ENCODE assay signal across 1 cellular context in genomic region chr11:17579451-17579850, GRCh38.
TF ChIP-seq lines count a peak whose summit lies in the region.

No MANE protein-coding gene starts in this region.

TF ChIP-seq in HepG2, 621 proteins besides CTCF, POLR2A, EP300 and RAD21:
- TF ChIP-seq ZNF629 (CRISPR knock-in tag; conservative IDR thresholded peaks at IDR 0.05) (0 out of 2 replicates have a peak, but pooled peaks have one; percentile 30), TFDP1 (CRISPR knock-in tag; IDR thresholded peaks at IDR 0.05; ENCODE audit: borderline replicate concordance) (no peak)
